1 cellular context compared by ENCODE assay signal in genomic region chrX:49042581-49043219, GRCh38.
TF ChIP-seq lines count a peak whose summit lies in the region.

No MANE protein-coding gene starts in this region.

TF ChIP-seq in IMR-90, 13 proteins besides CTCF, POLR2A, EP300 and RAD21 (continued from another document):
- TF ChIP-seq ELK1 (IDR thresholded peaks at IDR 0.05; ENCODE audit: borderline replicate concordance, low read depth, low read length) (no peak), BHLHE40 (IDR thresholded peaks at IDR 0.05; ENCODE audit: low read depth, low read length) (no peak), MAZ (IDR thresholded peaks at IDR 0.05; ENCODE audit: borderline replicate concordance, low read depth, low read length) (no peak), SMC3 (IDR thresholded peaks at IDR 0.05; ENCODE audit: low read depth, low read length) (no peak), CEBPB (IDR thresholded peaks at IDR 0.05; ENCODE audit: low read depth, low read length) (no peak), MXI1 (IDR thresholded peaks at IDR 0.05; ENCODE audit: borderline replicate concordance, low read depth, low read length) (no peak)
